Comparison of ENCODE assay signal across 9 cellular contexts in genomic region chr1:40059960-40060337, GRCh38. TPM values are rescaled to one million over a fixed set of nuclear protein-coding genes. Genes with fewer than 3 reads are reported as not detected.
DNase-seq lines count a peak whose midpoint lies in the region; ATAC-seq, FAIRE-seq and TF ChIP-seq lines count a peak whose summit lies in the region.
"Had no signal": no experiment of that assay in that cellular context is flagged by ENCODE, and none has a peak within 500 bp of the region (broad histone marks: within the 10 kb centered on the region; RNA-seq: fewer than 3 reads in every experiment).

No MANE protein-coding gene starts in this region.

- dilution Hi-C loops in keratinocyte (cut with MboI; ENCODE audit: extremely low pct_ligation_motif_present, low sequenced_read_pairs) = no loop called here

- H3K27ac ChIP-seq in heart left ventricle = peak overlapping the region in 11 of 12 donors; percentile 23 to 88 (median 52)
- peak overlapping the region; percentile 32 for H3K27ac ChIP-seq in keratinocyte (ENCODE audit: control insufficient read depth, insufficient read depth, low read length)
- H3K27ac ChIP-seq in upper lobe of right lung = peak overlapping the region; percentile 79

- CTCF ChIA-PET in activated CD4-positive, alpha-beta memory T cell treated with anti-CD3 and anti-CD28 coated beads, Interleukin-2, amount 10 ng/mL, durations not matched to agents 7 days and 5 days (lab: Charles Lee) = interaction anchor here (0.8 to 2.2 kb wide), 6 partner anchors 9 to 28 kb away, joined by 3 to 11 read pairs (median 6); partner anchors contain the start of gene CAP1

- intact Hi-C loops in heart left ventricle (cut with DNase I) = loop anchor here in 2 of 10 donors (2.0 kb wide), 2 partner anchors 15 to 19 kb away; partner anchors contain the start of gene CAP1 (in 1 of the 2)
- intact Hi-C loops in Right ventricle myocardium superior (cut with DNase I) = no loop called here
- intact Hi-C loops in upper lobe of right lung (cut with DNase I) = no loop called here

- no peak for DNase-seq in heart left ventricle
- no peak for DNase-seq in Right ventricle myocardium superior
- no peak for DNase-seq in activated CD4-positive, alpha-beta memory T cell treated with anti-CD3 and anti-CD28 coated beads, Interleukin-2, amount 10 ng/mL, durations not matched to agents 7 days and 5 days
- no peak for DNase-seq in keratinocyte (ENCODE audit: low read depth, low spot score)
- DNase-seq in upper lobe of right lung = no peak
- no peak for DNase-seq in NCI-H2196 treated with DMSO at 0.1 percent for 48 hours (lab: John Stamatoyannopoulos, UW; ENCODE audit: unreplicated experiment)
- DNase-seq in H7 = no peak
- DNase-seq: NCI-H1105 had no signal

- no peaks in the 10 kb centered on the region for H3K9me3 ChIP-seq in heart left ventricle
- no peaks in the 10 kb centered on the region for H3K9me3 ChIP-seq in keratinocyte (ENCODE audit: control insufficient read depth, low read depth, low read length)
- H3K9me3 ChIP-seq in upper lobe of right lung = no peaks in the 10 kb centered on the region

- H3K36me3 ChIP-seq in heart left ventricle (peaks cover 5 to 89% (median 54%) of the 10 kb centered on the region in 9 donors), keratinocyte (ENCODE audit: control insufficient read depth in 2 of 2, extremely low read depth in 1 of 2, insufficient read depth in 2 of 2, low read length in 2 of 2) (peaks cover 40 to 53% of the 10 kb centered on the region in 2 experiments), upper lobe of right lung (peaks cover 75% of the 10 kb centered on the region), H7 (replicated peaks; ENCODE audit: control insufficient read depth, insufficient read depth, low read length) (peaks cover 37% of the 10 kb centered on the region)

- peaks cover 90% of the 10 kb centered on the region for H3K4me1 Mint-ChIP-seq in activated CD4-positive, alpha-beta memory T cell treated with anti-CD3 and anti-CD28 coated beads, Interleukin-2, amount 10 ng/mL, durations not matched to agents 7 days and 5 days

- no peak overlapping the region for H2AFZ ChIP-seq in keratinocyte (ENCODE audit: control insufficient read depth, low read length)

- H3K36me3 Mint-ChIP-seq in activated CD4-positive, alpha-beta memory T cell treated with anti-CD3 and anti-CD28 coated beads, Interleukin-2, amount 10 ng/mL, durations not matched to agents 7 days and 5 days (ENCODE audit: low read depth) = peaks cover 87% of the 10 kb centered on the region

- H3K79me2 ChIP-seq in keratinocyte (ENCODE audit: control insufficient read depth, insufficient read depth, low read length) = peaks cover 77% of the 10 kb centered on the region

- no peaks in the 10 kb centered on the region for H3K9me3 Mint-ChIP-seq in activated CD4-positive, alpha-beta memory T cell treated with anti-CD3 and anti-CD28 coated beads, Interleukin-2, amount 10 ng/mL, durations not matched to agents 7 days and 5 days

- POLR2A ChIA-PET in activated CD4-positive, alpha-beta memory T cell treated with anti-CD3 and anti-CD28 coated beads, Interleukin-2, amount 10 ng/mL, durations not matched to agents 7 days and 5 days (lab: Charles Lee) = interaction anchor here (0.8 to 12.8 kb wide), 6 partner anchors 9 to 632 kb away, joined by 3 to 253 read pairs (median 4); partner anchors contain the start of genes CAP1 and NFYC

- 35 to 51% (median 46%) methylated on average over 3 of the region's 3 CpGs for WGBS in heart left ventricle, 4 donors

- peak overlapping the region; percentile 88 for H3K27ac Mint-ChIP-seq in activated CD4-positive, alpha-beta memory T cell treated with anti-CD3 and anti-CD28 coated beads, Interleukin-2, amount 10 ng/mL, durations not matched to agents 7 days and 5 days

- H3K4me2 ChIP-seq in keratinocyte (ENCODE audit: control insufficient read depth, extremely low read depth, insufficient read depth, low read depth, low read length) = peak overlapping the region; percentile 53

- no peak for TF ChIP-seq POLR2A in heart left ventricle (IDR thresholded peaks at IDR 0.05)

- no peaks in the 10 kb centered on the region for H3K27me3 ChIP-seq in heart left ventricle
- no peaks in the 10 kb centered on the region for H3K27me3 ChIP-seq in keratinocyte (ENCODE audit: control insufficient read depth, extremely low read depth, insufficient read depth, low read length)
- no peaks in the 10 kb centered on the region for H3K27me3 ChIP-seq in upper lobe of right lung
- H3K27me3 ChIP-seq in H7 (ENCODE audit: control insufficient read depth, insufficient read depth, low read length) = no peaks in the 10 kb centered on the region

- peaks cover 14% of the 10 kb centered on the region for H4K20me1 ChIP-seq in keratinocyte (ENCODE audit: control insufficient read depth, extremely low read depth, insufficient read depth, low read length)

- H3K9me1 ChIP-seq in keratinocyte (ENCODE audit: control insufficient read depth, extremely low read depth, insufficient read depth, low read length) = peaks cover 8% of the 10 kb centered on the region

- peak overlapping the region; percentile 45 for H3K4me3 Mint-ChIP-seq in activated CD4-positive, alpha-beta memory T cell treated with anti-CD3 and anti-CD28 coated beads, Interleukin-2, amount 10 ng/mL, durations not matched to agents 7 days and 5 days

- TF ChIP-seq CTCF in heart left ventricle (IDR thresholded peaks at IDR 0.05) = no peak
- TF ChIP-seq CTCF in keratinocyte (optimal IDR thresholded peaks at IDR 0.05 in 1 of 3, IDR thresholded peaks at IDR 0.05 in 1 of 3, conservative IDR thresholded peaks at IDR 0.05 in 1 of 3; ENCODE audit: extremely low read depth in 1 of 3, insufficient read depth in 2 of 3, low read length in 3 of 3) = no peak
- TF ChIP-seq CTCF in upper lobe of right lung (IDR thresholded peaks at IDR 0.05) = no peak

- H3K9ac ChIP-seq in keratinocyte (ENCODE audit: control insufficient read depth, extremely low read depth, insufficient read depth, low read length) = no peak overlapping the region

- H3K4me3 ChIP-seq in heart left ventricle = peak overlapping the region in 2 of 12 donors; percentile 12 to 17
- H3K4me3 ChIP-seq in keratinocyte (ENCODE audit: control insufficient read depth in 2 of 3, extremely low read depth in 1 of 3, insufficient read depth in 2 of 3, low read depth in 1 of 3, low read length in 3 of 3) = no peak overlapping the region
- H3K4me3 ChIP-seq in upper lobe of right lung = no peak overlapping the region
- H3K4me3 ChIP-seq in H7 (ENCODE audit: insufficient read depth, low read depth, low read length) = no peak overlapping the region

- H3K27me3 Mint-ChIP-seq in activated CD4-positive, alpha-beta memory T cell treated with anti-CD3 and anti-CD28 coated beads, Interleukin-2, amount 10 ng/mL, durations not matched to agents 7 days and 5 days = no peaks in the 10 kb centered on the region

- ATAC-seq in heart left ventricle (peak in 2 of 4 donors; percentile 5 to 8), Right ventricle myocardium superior (ENCODE audit: poor library complexity) (no peak), upper lobe of right lung (peak; percentile 65), HG02852 (IDR thresholded peaks at IDR 0.05; ENCODE audit: unreplicated experiment) (no peak)

- FAIRE-seq in keratinocyte (lab: Jason Lieb, UNC) = peak; percentile 84

- H3K4me1 ChIP-seq in heart left ventricle (peaks cover 11 to 97% (median 59%) of the 10 kb centered on the region in 12 donors), keratinocyte (ENCODE audit: control insufficient read depth, extremely low read depth, insufficient read depth, low read length) (peaks cover 33% of the 10 kb centered on the region), upper lobe of right lung (peaks cover 89% of the 10 kb centered on the region)

RNA-seq across cellular contexts. Expression of gene CAP1, which starts 19.4 kb away (rescaled TPM):
- total RNA-seq in heart left ventricle (100 to 1,000 TPM in 3 of 9 donors, 10 to 100 TPM in 6; 52.1 to 249 (median 69.9) TPM), Right ventricle myocardium superior (72.6 TPM), upper lobe of right lung (373 TPM)
- polyA plus RNA-seq in heart left ventricle (100 to 1,000 TPM in 1 of 2 donors, 10 to 100 TPM in 1; 23.8 to 118 TPM), keratinocyte (891 to 1,048 TPM (median 959 TPM) in 3 replicates)
- total RNA-seq in activated CD4-positive, alpha-beta memory T cell treated with anti-CD3 and anti-CD28 coated beads, Interleukin-2, amount 10 ng/mL, durations not matched to agents 7 days and 5 days = 100 to 1,000 TPM; 890 to 908 TPM
- polyA plus RNA-seq in keratinocyte (2011; ENCODE audit: low read depth) = 326 TPM
- 709 and 1,075 TPM in 2 replicates for polyA plus RNA-seq in keratinocyte (2011; cell fraction: cytosol; rRNA removed)
- 719 and 800 TPM in 2 replicates for polyA plus RNA-seq in keratinocyte (2011; cell fraction: nucleus; rRNA removed)
- 341 and 764 TPM in 2 replicates for polyA plus RNA-seq in keratinocyte (2012; ENCODE audit: low replicate concordance)
- polyA minus RNA-seq in keratinocyte = 321 to 717 TPM (median 599 TPM) in 3 replicates
- polyA minus RNA-seq in keratinocyte (2011; cell fraction: cytosol; rRNA and poly(A)+ RNA removed) = 500 TPM
- polyA minus RNA-seq in keratinocyte (2011; cell fraction: nucleus; rRNA and poly(A)+ RNA removed) = 428 and 621 TPM in 2 replicates
- total RNA-seq in H7 (2014; rRNA removed; shearing (Covaris generic)) = 386 and 432 TPM in 2 replicates

RNA-seq across cellular contexts. Expression of gene PPT1, which starts 37.1 kb away (rescaled TPM):
- total RNA-seq in heart left ventricle (100 to 1,000 TPM in 1 of 9 donors, 10 to 100 TPM in 8; 22.8 to 106 (median 38.6) TPM), Right ventricle myocardium superior (37.7 TPM), upper lobe of right lung (166 TPM)
- polyA plus RNA-seq in heart left ventricle (10 to 100 TPM; 32.0 to 47.9 TPM), keratinocyte (43.8 to 58.9 TPM (median 52.7 TPM) in 3 replicates)
- 10 to 100 TPM; 76.9 to 83.4 TPM for total RNA-seq in activated CD4-positive, alpha-beta memory T cell treated with anti-CD3 and anti-CD28 coated beads, Interleukin-2, amount 10 ng/mL, durations not matched to agents 7 days and 5 days
- 12.7 TPM for polyA plus RNA-seq in keratinocyte (2011; ENCODE audit: low read depth)
- polyA plus RNA-seq in keratinocyte (2011; cell fraction: cytosol; rRNA removed) = 24.5 and 47.3 TPM in 2 replicates
- 49.6 and 53.2 TPM in 2 replicates for polyA plus RNA-seq in keratinocyte (2011; cell fraction: nucleus; rRNA removed)
- polyA plus RNA-seq in keratinocyte (2012; ENCODE audit: low replicate concordance) = 34.9 and 47.2 TPM in 2 replicates
- 27.7 to 58.7 TPM (median 50.4 TPM) in 3 replicates for polyA minus RNA-seq in keratinocyte
- polyA minus RNA-seq in keratinocyte (2011; cell fraction: cytosol; rRNA and poly(A)+ RNA removed) = 17.3 TPM
- polyA minus RNA-seq in keratinocyte (2011; cell fraction: nucleus; rRNA and poly(A)+ RNA removed) = 22.8 and 49.0 TPM in 2 replicates
- total RNA-seq in H7 (2014; rRNA removed; shearing (Covaris generic)) = 108 and 121 TPM in 2 replicates
